In the genomic region with DNA sequence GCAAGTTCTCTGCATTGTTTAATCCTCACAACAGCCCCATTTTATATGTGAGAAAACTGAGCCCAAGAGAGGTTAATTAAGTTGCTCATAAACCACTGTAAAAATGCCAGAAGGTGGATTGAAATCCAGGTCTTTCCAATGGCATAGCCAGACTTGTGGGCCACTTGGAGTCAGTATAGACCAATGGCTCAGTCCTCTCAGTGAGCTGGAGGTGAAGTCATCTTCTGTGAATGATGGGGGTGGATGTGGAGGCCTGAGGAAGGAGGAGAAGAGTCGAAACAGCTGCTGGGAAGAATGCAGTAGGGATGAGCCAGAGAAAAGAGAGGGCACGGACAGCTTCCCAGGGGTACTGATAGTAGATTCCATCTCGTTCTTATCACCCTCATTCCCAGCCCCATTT, we compare ENCODE assay signal across 1 cellular context.
TF ChIP-seq lines count a peak whose summit lies in the region.

No MANE protein-coding gene starts in this region.

TF ChIP-seq in IMR-90, 13 proteins besides CTCF, POLR2A, EP300 and RAD21:
- TF ChIP-seq, protein P1, sequence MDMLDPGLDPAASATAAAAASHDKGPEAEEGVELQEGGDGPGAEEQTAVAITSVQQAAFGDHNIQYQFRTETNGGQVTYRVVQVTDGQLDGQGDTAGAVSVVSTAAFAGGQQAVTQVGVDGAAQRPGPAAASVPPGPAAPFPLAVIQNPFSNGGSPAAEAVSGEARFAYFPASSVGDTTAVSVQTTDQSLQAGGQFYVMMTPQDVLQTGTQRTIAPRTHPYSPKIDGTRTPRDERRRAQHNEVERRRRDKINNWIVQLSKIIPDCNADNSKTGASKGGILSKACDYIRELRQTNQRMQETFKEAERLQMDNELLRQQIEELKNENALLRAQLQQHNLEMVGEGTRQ (IDR thresholded peaks at IDR 0.05; ENCODE audit: low read depth, low read length): no peak
- peak; percentile 81 for TF ChIP-seq SMC3 (IDR thresholded peaks at IDR 0.05; ENCODE audit: low read depth, low read length)
- 0 out of 2 replicates have a peak, but pooled peaks have one; percentile 13 for TF ChIP-seq BHLHE40 (IDR thresholded peaks at IDR 0.05; ENCODE audit: low read depth, low read length)
- peak; percentile 15 for TF ChIP-seq RCOR1 (IDR thresholded peaks at IDR 0.05; ENCODE audit: insufficient replicate concordance, low read length)
- TF ChIP-seq MAZ (IDR thresholded peaks at IDR 0.05; ENCODE audit: borderline replicate concordance, low read depth, low read length): peak; percentile 69
- TF ChIP-seq MAFK (IDR thresholded peaks at IDR 0.05; ENCODE audit: low read depth, low read length): no peak
